ENCODE assay signal across 8 cellular contexts in genomic region chrX:40734956-40735317, GRCh38. TPM values are rescaled to one million over a fixed set of nuclear protein-coding genes. Genes with fewer than 3 reads are reported as not detected.
DNase-seq lines count a peak whose midpoint lies in the region; ATAC-seq and TF ChIP-seq lines count a peak whose summit lies in the region.

No MANE protein-coding gene starts in this region.

- H3K4me2 ChIP-seq in SK-N-SH, result peak overlapping the region; percentile 80
- peak overlapping the region; percentile 29 for H3K4me2 ChIP-seq in mesendoderm (ENCODE audit: low read length)

- H2BK15ac ChIP-seq in mesendoderm (replicated peaks; ENCODE audit: low read depth), result no peak overlapping the region

- peaks cover 4% of the 10 kb centered on the region for H3F3A ChIP-seq in SK-N-SH (replicated peaks; ENCODE audit: insufficient read depth)

- H3K4me3 ChIP-seq in AG04450 (ENCODE audit: low read depth, low read length), result peak overlapping the region; percentile 71
- H3K4me3 ChIP-seq in H7 (ENCODE audit: insufficient read depth, low read depth, low read length), result peak overlapping the region; percentile 82
- peak overlapping the region; percentile 73 to 78 for H3K4me3 ChIP-seq in SK-N-SH (ENCODE audit: low read depth in 2 of 2, low read length in 1 of 2)
- peak overlapping the region; percentile 80 for H3K4me3 ChIP-seq in coronary artery
- peak overlapping the region; percentile 70 for H3K4me3 ChIP-seq in mesendoderm (ENCODE audit: low read length)
- H3K4me3 ChIP-seq in stomach smooth muscle (ENCODE audit: low read length in 2 of 2), result peak overlapping the region; percentile 75 to 83

- TF ChIP-seq CTCF in AG04450 (IDR thresholded peaks at IDR 0.05; ENCODE audit: low read depth, low read length) (no peak), SK-N-SH (IDR thresholded peaks at IDR 0.05) (no peak), coronary artery (IDR thresholded peaks at IDR 0.05) (no peak)

- no peak for ATAC-seq in HG02798 (IDR thresholded peaks at IDR 0.05; ENCODE audit: poor library complexity, unreplicated experiment)
- no peak for ATAC-seq in HG03097 (IDR thresholded peaks at IDR 0.05; ENCODE audit: low FRiP score, unreplicated experiment)

- no peak overlapping the region for H3K4ac ChIP-seq in mesendoderm (ENCODE audit: low read depth, low read length)

- no peak overlapping the region for H4K8ac ChIP-seq in mesendoderm (ENCODE audit: low read depth, low read length)

- peaks cover 48% of the 10 kb centered on the region for H3K79me2 ChIP-seq in SK-N-SH (ENCODE audit: insufficient read depth)
- H3K79me2 ChIP-seq in mesendoderm (ENCODE audit: control insufficient read depth, insufficient read depth, low read length), result peaks cover 30% of the 10 kb centered on the region

- WGBS in SK-N-SH (ENCODE audit: low lambda C conversion rate), result under 1% methylated on average over 16 of the region's 20 CpGs
- WGBS in mesendoderm (ENCODE audit: extremely low coverage, insufficient coverage, low lambda C conversion rate), result no CpG with 5 or more reads among the region's 20 CpGs

- no peaks in the 10 kb centered on the region for H3K79me1 ChIP-seq in mesendoderm (ENCODE audit: low read length)

- CTCF ChIA-PET in AG04450 (lab: Charles Lee), result interaction anchor here (0.7 to 1.2 kb wide), 2 partner anchors 83 to 380 kb away, joined by 3 to 6 read pairs; no protein-coding TSS in a partner anchor
- CTCF ChIA-PET in SK-N-SH (lab: Yijun Ruan, JAX), result interaction anchor here (0.6 to 2.3 kb wide), 7 partner anchors 8 to 193 kb away, joined by 3 to 5 read pairs (median 3); no protein-coding TSS in a partner anchor

- peak overlapping the region; percentile 70; the same call in 1 of the 2 replicates for H2AFZ ChIP-seq in SK-N-SH (ENCODE audit: low read depth)

- H3K27ac ChIP-seq in AG04450 (ENCODE audit: low read depth, low read length), result no peak overlapping the region
- H3K27ac ChIP-seq in SK-N-SH (ENCODE audit: low read depth in 2 of 2, low read length in 1 of 2), result peak overlapping the region; percentile 91 to 94
- peak overlapping the region; percentile 81 to 91 for H3K27ac ChIP-seq in coronary artery
- peak overlapping the region; percentile 90 for H3K27ac ChIP-seq in mesendoderm (ENCODE audit: low read depth, low read length)
- peak overlapping the region; percentile 91 for H3K27ac ChIP-seq in stomach smooth muscle (ENCODE audit: low read length)

- H2AK5ac ChIP-seq in mesendoderm (ENCODE audit: low read length), result no peak overlapping the region

- no peaks in the 10 kb centered on the region; a peak in 1 of 4 replicates for H3K4me1 ChIP-seq in SK-N-SH (ENCODE audit: control insufficient read depth in 1 of 2, insufficient read depth in 2 of 2, low read depth in 1 of 2, low read length in 1 of 2)
- H3K4me1 ChIP-seq in mesendoderm (ENCODE audit: control insufficient read depth, low read depth, low read length), result no peaks in the 10 kb centered on the region
- H3K4me1 ChIP-seq in stomach smooth muscle (ENCODE audit: control insufficient read depth, insufficient read depth, low read length), result peaks cover 3% of the 10 kb centered on the region

- no peaks in the 10 kb centered on the region for H3K9me3 ChIP-seq in AG04450 (ENCODE audit: control insufficient read depth, insufficient read depth, low read length)
- no peaks in the 10 kb centered on the region for H3K9me3 ChIP-seq in SK-N-SH
- no peaks in the 10 kb centered on the region for H3K9me3 ChIP-seq in stomach smooth muscle (ENCODE audit: control insufficient read depth in 2 of 2, low read length in 2 of 2)

- no peak overlapping the region for H2BK5ac ChIP-seq in mesendoderm (ENCODE audit: low read length)

- POLR2A ChIA-PET in AG04450 (lab: Yijun Ruan, JAX) (interaction anchor here (0.7 kb wide), 1 partner anchor 351 kb away, joined by 4 read pairs; no protein-coding TSS in a partner anchor), SK-N-SH (lab: Yijun Ruan, JAX) (interaction anchor here (0.6 to 1.2 kb wide), 3 partner anchors 56 to 191 kb away, joined by 3 to 4 read pairs (median 3); partner anchors contain the start of gene CXorf38)

- H4K20me1 ChIP-seq in SK-N-SH (ENCODE audit: insufficient read depth), result peaks cover 27% of the 10 kb centered on the region

- no peak for TF ChIP-seq EP300 in SK-N-SH (IDR thresholded peaks at IDR 0.05; ENCODE audit: borderline replicate concordance in 1 of 2, low read depth in 1 of 2, low read length in 1 of 2)

- H4K5ac ChIP-seq in mesendoderm (ENCODE audit: low read length), result no peak overlapping the region

- H3K56ac ChIP-seq in mesendoderm (ENCODE audit: low read length), result peak overlapping the region; percentile 91

- no peak for DNase-seq in AG04450 (ENCODE audit: low read depth, low spot score)
- DNase-seq in H7, result no peak
- no peak for DNase-seq in SK-N-SH
- DNase-seq in coronary artery (ENCODE audit: low spot score), result no peak
- DNase-seq in mesendoderm, result no peak

- H3K27me3 ChIP-seq in AG04450 (ENCODE audit: control insufficient read depth, insufficient read depth, low read length) (no peaks in the 10 kb centered on the region), H7 (ENCODE audit: control insufficient read depth, insufficient read depth, low read length) (no peaks in the 10 kb centered on the region), SK-N-SH (ENCODE audit: insufficient read depth) (no peaks in the 10 kb centered on the region), mesendoderm (ENCODE audit: insufficient read depth, low read length, poor library complexity) (no peaks in the 10 kb centered on the region), stomach smooth muscle (ENCODE audit: control insufficient read depth in 1 of 2, insufficient read depth in 2 of 2, low read length in 2 of 2) (peaks cover 0 to 6% of the 10 kb centered on the region in 2 donors)

- no peak for TF ChIP-seq RAD21 in SK-N-SH (IDR thresholded peaks at IDR 0.05; ENCODE audit: low read length)

- H3K9ac ChIP-seq in SK-N-SH (peak overlapping the region; percentile 88), mesendoderm (ENCODE audit: low read length) (peak overlapping the region; percentile 72), stomach smooth muscle (ENCODE audit: low read length in 2 of 2) (peak overlapping the region; percentile 30 to 91)

- H3K9me2 ChIP-seq in SK-N-SH, result no peaks in the 10 kb centered on the region

- no peak overlapping the region for H3K23ac ChIP-seq in mesendoderm (ENCODE audit: low read length)

- no peak overlapping the region for H2BK120ac ChIP-seq in mesendoderm (ENCODE audit: low read depth, low read length)

- peak overlapping the region; percentile 71 for H3K18ac ChIP-seq in mesendoderm (ENCODE audit: low read length)

- H3K36me3 ChIP-seq in H7 (replicated peaks; ENCODE audit: control insufficient read depth, insufficient read depth, low read length), result peaks cover 2% of the 10 kb centered on the region
- H3K36me3 ChIP-seq in SK-N-SH (replicated peaks in 1 of 2; ENCODE audit: control insufficient read depth in 1 of 2, insufficient read depth in 2 of 2, low read length in 1 of 2), result no peaks in the 10 kb centered on the region
- H3K36me3 ChIP-seq in mesendoderm (ENCODE audit: control insufficient read depth, insufficient read depth, low read length), result no peaks in the 10 kb centered on the region
- no peaks in the 10 kb centered on the region for H3K36me3 ChIP-seq in stomach smooth muscle (ENCODE audit: control insufficient read depth in 2 of 2, insufficient read depth in 2 of 2, low read length in 2 of 2)

TF ChIP-seq in SK-N-SH, 30 proteins besides CTCF, POLR2A, EP300 and RAD21 (continues in another document):
- no peak for TF ChIP-seq TEAD4 (IDR thresholded peaks at IDR 0.05; ENCODE audit: borderline replicate concordance, insufficient read depth)
- TF ChIP-seq CHD2 (IDR thresholded peaks at IDR 0.05; ENCODE audit: low read length, partially characterized antibody), result no peak
- TF ChIP-seq MAX (IDR thresholded peaks at IDR 0.05; ENCODE audit: low read depth), result no peak
- TF ChIP-seq MEF2A (IDR thresholded peaks at IDR 0.05; ENCODE audit: borderline replicate concordance, low read depth), result no peak
- TF ChIP-seq TCF12 (IDR thresholded peaks at IDR 0.05), result no peak
- no peak for TF ChIP-seq SIN3A (IDR thresholded peaks at IDR 0.05; ENCODE audit: borderline replicate concordance, low read depth, low read length)
- TF ChIP-seq IRF3 (IDR thresholded peaks at IDR 0.05; ENCODE audit: low read depth, low read length), result no peak
- TF ChIP-seq PBX3 (IDR thresholded peaks at IDR 0.05), result no peak
- TF ChIP-seq NFIC (IDR thresholded peaks at IDR 0.05; ENCODE audit: borderline replicate concordance), result no peak
- no peak for TF ChIP-seq MXI1 (IDR thresholded peaks at IDR 0.05; ENCODE audit: low read depth, low read length)
- no peak for TF ChIP-seq GATA2 (CRISPR knock-in tag; IDR thresholded peaks at IDR 0.05)
- TF ChIP-seq FOXJ3 (CRISPR knock-in tag; IDR thresholded peaks at IDR 0.05), result no peak
- no peak for TF ChIP-seq JUND (IDR thresholded peaks at IDR 0.05)

RNA-seq across cellular contexts. Expression of gene MED14, which starts 0.4 kb away (rescaled TPM):
- polyA plus RNA-seq in AG04450 (2011; rRNA removed) (52.8 and 53.3 TPM in 2 replicates), SK-N-SH (2012; rRNA removed) (24.5 and 25.6 TPM in 2 replicates)
- 61.8 and 76.4 TPM in 2 replicates for polyA minus RNA-seq in AG04450 (2011; rRNA and poly(A)+ RNA removed)
- total RNA-seq in H7 (2014; rRNA removed; shearing (Covaris generic)), result 54.4 and 88.3 TPM in 2 replicates
- 21.1 and 23.4 TPM in 2 replicates for polyA plus RNA-seq in SK-N-SH (2012; cell fraction: cytosol; rRNA removed)
- polyA plus RNA-seq in SK-N-SH (2012; cell fraction: nucleus; rRNA removed), result 39.3 and 64.9 TPM in 2 replicates
- polyA plus RNA-seq in mesendoderm (2013, experiment 1 of 2), result 27.6 TPM
- 28.5 TPM for polyA plus RNA-seq in mesendoderm (2013, experiment 2 of 2)
